Comparison of ENCODE assay signal across 1 cellular context in the genomic region with DNA sequence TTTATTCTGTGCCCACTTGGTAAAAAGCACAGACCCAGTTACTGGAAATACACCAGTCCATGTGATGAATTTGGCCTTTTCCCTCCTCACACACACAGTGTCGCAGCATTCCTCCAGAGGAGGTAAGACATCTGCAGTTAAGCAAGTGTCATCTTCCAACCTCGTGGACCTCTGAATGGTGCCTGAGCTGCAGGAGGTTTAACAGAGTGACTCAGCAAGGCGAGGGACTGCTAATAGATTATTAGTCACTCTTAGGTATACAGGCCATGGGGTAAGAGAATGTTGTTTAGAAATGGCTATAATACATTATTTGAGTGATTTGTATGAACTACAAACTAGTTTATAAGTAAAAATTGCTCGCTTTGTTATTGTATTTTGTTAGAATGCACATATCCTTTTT.
TF ChIP-seq lines count a peak whose summit lies in the region.

No MANE protein-coding gene starts in this region.

TF ChIP-seq in A549, 52 proteins besides CTCF, POLR2A, EP300 and RAD21 (continued from another document):
- TF ChIP-seq REST (IDR thresholded peaks at IDR 0.05), result no peak
- TF ChIP-seq EHMT2 (IDR thresholded peaks at IDR 0.05; ENCODE audit: low read depth), result no peak
- no peak for TF ChIP-seq SREBF2 (IDR thresholded peaks at IDR 0.05)
- TF ChIP-seq JUNB (IDR thresholded peaks at IDR 0.05), result no peak
- no peak for TF ChIP-seq HDAC2 (IDR thresholded peaks at IDR 0.05)
- no peak for TF ChIP-seq TFCP2L1 (CRISPR knock-in tag; IDR thresholded peaks at IDR 0.05)
- 0 out of 2 replicates have a peak, but pooled peaks have one; percentile 17 for TF ChIP-seq FOSL2 (IDR thresholded peaks at IDR 0.05)
- peak; percentile 77 for TF ChIP-seq FOSL2 (CRISPR knock-in tag; IDR thresholded peaks at IDR 0.05)
- TF ChIP-seq HOXA7 (CRISPR knock-in tag; IDR thresholded peaks at IDR 0.05), result no peak
- TF ChIP-seq GATA3 (IDR thresholded peaks at IDR 0.05; ENCODE audit: borderline replicate concordance), result no peak
- no peak for TF ChIP-seq HOXB5 (CRISPR knock-in tag; IDR thresholded peaks at IDR 0.05)
- no peak for TF ChIP-seq ESRRA (IDR thresholded peaks at IDR 0.05; ENCODE audit: borderline replicate concordance, low read length)
- no peak for TF ChIP-seq EHF (CRISPR knock-in tag; IDR thresholded peaks at IDR 0.05)
- TF ChIP-seq RNF2 (IDR thresholded peaks at IDR 0.05; ENCODE audit: borderline replicate concordance, low read depth), result no peak
- TF ChIP-seq MYC (IDR thresholded peaks at IDR 0.05; ENCODE audit: borderline replicate concordance, low read length), result peak; percentile 47; the same call in 1 of the 2 replicates
- TF ChIP-seq CHD2 (IDR thresholded peaks at IDR 0.05; ENCODE audit: low read length, partially characterized antibody), result no peak
- TF ChIP-seq BHLHE40 (IDR thresholded peaks at IDR 0.05; ENCODE audit: low read depth, low read length), result no peak
- TF ChIP-seq ZNF302 (CRISPR knock-in tag; IDR thresholded peaks at IDR 0.05), result no peak
- TF ChIP-seq, protein P1, sequence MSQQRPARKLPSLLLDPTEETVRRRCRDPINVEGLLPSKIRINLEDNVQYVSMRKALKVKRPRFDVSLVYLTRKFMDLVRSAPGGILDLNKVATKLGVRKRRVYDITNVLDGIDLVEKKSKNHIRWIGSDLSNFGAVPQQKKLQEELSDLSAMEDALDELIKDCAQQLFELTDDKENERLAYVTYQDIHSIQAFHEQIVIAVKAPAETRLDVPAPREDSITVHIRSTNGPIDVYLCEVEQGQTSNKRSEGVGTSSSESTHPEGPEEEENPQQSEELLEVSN (IDR thresholded peaks at IDR 0.05; ENCODE audit: borderline replicate concordance, low read depth), result peak; percentile 67; the same call in 1 of the 2 replicates
- TF ChIP-seq, protein P2, sequence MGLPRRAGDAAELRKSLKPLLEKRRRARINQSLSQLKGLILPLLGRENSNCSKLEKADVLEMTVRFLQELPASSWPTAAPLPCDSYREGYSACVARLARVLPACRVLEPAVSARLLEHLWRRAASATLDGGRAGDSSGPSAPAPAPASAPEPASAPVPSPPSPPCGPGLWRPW (IDR thresholded peaks at IDR 0.05), result no peak
- TF ChIP-seq PBX3 (IDR thresholded peaks at IDR 0.05), result no peak
- TF ChIP-seq, protein P3, sequence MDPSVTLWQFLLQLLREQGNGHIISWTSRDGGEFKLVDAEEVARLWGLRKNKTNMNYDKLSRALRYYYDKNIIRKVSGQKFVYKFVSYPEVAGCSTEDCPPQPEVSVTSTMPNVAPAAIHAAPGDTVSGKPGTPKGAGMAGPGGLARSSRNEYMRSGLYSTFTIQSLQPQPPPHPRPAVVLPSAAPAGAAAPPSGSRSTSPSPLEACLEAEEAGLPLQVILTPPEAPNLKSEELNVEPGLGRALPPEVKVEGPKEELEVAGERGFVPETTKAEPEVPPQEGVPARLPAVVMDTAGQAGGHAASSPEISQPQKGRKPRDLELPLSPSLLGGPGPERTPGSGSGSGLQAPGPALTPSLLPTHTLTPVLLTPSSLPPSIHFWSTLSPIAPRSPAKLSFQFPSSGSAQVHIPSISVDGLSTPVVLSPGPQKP (IDR thresholded peaks at IDR 0.05; ENCODE audit: low read depth, low read length), result no peak
- TF ChIP-seq CBX2 (IDR thresholded peaks at IDR 0.05; ENCODE audit: borderline replicate concordance, low read depth), result no peak
- TF ChIP-seq, protein P4, sequence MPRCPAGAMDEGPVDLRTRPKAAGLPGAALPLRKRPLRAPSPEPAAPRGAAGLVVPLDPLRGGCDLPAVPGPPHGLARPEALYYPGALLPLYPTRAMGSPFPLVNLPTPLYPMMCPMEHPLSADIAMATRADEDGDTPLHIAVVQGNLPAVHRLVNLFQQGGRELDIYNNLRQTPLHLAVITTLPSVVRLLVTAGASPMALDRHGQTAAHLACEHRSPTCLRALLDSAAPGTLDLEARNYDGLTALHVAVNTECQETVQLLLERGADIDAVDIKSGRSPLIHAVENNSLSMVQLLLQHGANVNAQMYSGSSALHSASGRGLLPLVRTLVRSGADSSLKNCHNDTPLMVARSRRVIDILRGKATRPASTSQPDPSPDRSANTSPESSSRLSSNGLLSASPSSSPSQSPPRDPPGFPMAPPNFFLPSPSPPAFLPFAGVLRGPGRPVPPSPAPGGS (IDR thresholded peaks at IDR 0.05), result no peak
- no peak for TF ChIP-seq RFX5 (IDR thresholded peaks at IDR 0.05)
- TF ChIP-seq NFE2L2 (conservative IDR thresholded peaks at IDR 0.05; ENCODE audit: low read length), result peak; percentile 44; the same call in 1 of the 2 replicates
- peak in 1 of 2 experiments; percentile 12; a peak in 1 of 4 replicates for TF ChIP-seq CEBPB (IDR thresholded peaks at IDR 0.05)
- no peak for TF ChIP-seq SMC3 (IDR thresholded peaks at IDR 0.05)
- TF ChIP-seq ZC3H11A (IDR thresholded peaks at IDR 0.05), result no peak
- peak; percentile 68 for TF ChIP-seq MAFK (IDR thresholded peaks at IDR 0.05; ENCODE audit: partially characterized antibody)
- no peak for TF ChIP-seq HOXB13 (CRISPR knock-in tag; IDR thresholded peaks at IDR 0.05; ENCODE audit: low read depth)
- no peak for TF ChIP-seq HEYL (CRISPR knock-in tag; IDR thresholded peaks at IDR 0.05)
- no peak for TF ChIP-seq RCOR1 (IDR thresholded peaks at IDR 0.05; ENCODE audit: low read depth, low read length)
- TF ChIP-seq RARB (CRISPR knock-in tag; IDR thresholded peaks at IDR 0.05), result no peak
- TF ChIP-seq HMGXB4 (CRISPR knock-in tag; IDR thresholded peaks at IDR 0.05; ENCODE audit: borderline replicate concordance), result no peak
- no peak for TF ChIP-seq FOXS1 (CRISPR knock-in tag; IDR thresholded peaks at IDR 0.05)
- TF ChIP-seq CBX8 (IDR thresholded peaks at IDR 0.05), result no peak
- no peak for TF ChIP-seq ZSCAN20 (CRISPR knock-in tag; IDR thresholded peaks at IDR 0.05)
- no peak for TF ChIP-seq KDM5A (IDR thresholded peaks at IDR 0.05)
